In genomic region chr13:59879281-59879680, GRCh38 we compare ENCODE assay signal across 16 cellular contexts.
DNase-seq lines count a peak whose midpoint lies in the region; ATAC-seq and TF ChIP-seq lines count a peak whose summit lies in the region.
"Had no signal": no experiment of that assay in that cellular context is flagged by ENCODE, and none has a peak within 500 bp of the region (broad histone marks: within the 10 kb centered on the region; RNA-seq: fewer than 3 reads in every experiment).

No MANE protein-coding gene starts in this region.

- no peak overlapping the region for H3K9ac ChIP-seq in mesenchymal stem cell (ENCODE audit: low read length)

- no peak overlapping the region for H2BK5ac ChIP-seq in mesenchymal stem cell (ENCODE audit: low read depth, low read length, poor library complexity, severe bottlenecking)

- DNase-seq in HEK293T (ENCODE audit: extremely low spot score) (no peak), NCI-H187 (lab: John Stamatoyannopoulos, UW) (peak; percentile 35 to 38), amniotic epithelial cell (ENCODE audit: low read depth) (peak; percentile 40), mesenchymal stem cell (peak; percentile 12), islet precursor cell (no peak), PC-9 (no peak)
- DNase-seq in activated CD4-positive, alpha-beta T cell treated with anti-CD3 and anti-CD28 coated beads for 4 hours, result no peak
- DNase-seq: CD8-positive, alpha-beta T cell; COR-L47; DMS153; DMS79 treated with DMSO at 0.1 percent for 48 hours; EL; HFFc6 had no signal

- CTCF ChIA-PET in HEK293T (lab: Yijun Ruan, JAX), result no interaction called here
- CTCF ChIA-PET in PC-9 (lab: Charles Lee), result no interaction called here

- H3K4ac ChIP-seq in mesenchymal stem cell (ENCODE audit: low read depth in 1 of 2, low read length in 2 of 2), result no peak overlapping the region

- no peak for ATAC-seq in HG02798 (IDR thresholded peaks at IDR 0.05; ENCODE audit: poor library complexity, unreplicated experiment)
- ATAC-seq: A549; CD8-positive, alpha-beta T cell had no signal

- TF ChIP-seq CTCF in PC-9 (conservative IDR thresholded peaks at IDR 0.05), result no peak

- H3K14ac ChIP-seq in mesenchymal stem cell (ENCODE audit: low read length in 2 of 2), result no peak overlapping the region

- 81% methylated on average over 3 of the region's 4 CpGs for WGBS in mesenchymal stem cell

- POLR2A ChIA-PET in HEK293T (lab: Yijun Ruan, JAX), result no interaction called here
- POLR2A ChIA-PET in PC-9 (lab: Charles Lee; ENCODE audit: unreplicated experiment), result no interaction called here

- H3K9me3 ChIP-seq in mesenchymal stem cell (ENCODE audit: control insufficient read depth, low read length), result no peaks in the 10 kb centered on the region
- H3K9me3 ChIP-seq in PC-9 (ENCODE audit: insufficient read depth, low read depth), result no peaks in the 10 kb centered on the region
- H3K9me3 ChIP-seq: A549, HAP-1 had no signal

- no peak overlapping the region for H3K4me3 ChIP-seq in mesenchymal stem cell (ENCODE audit: insufficient read depth in 1 of 2, low read depth in 1 of 2, low read length in 2 of 2)
- H3K4me3 ChIP-seq in PC-9, result no peak overlapping the region
- H3K4me3 ChIP-seq: A549, HAP-1 had no signal

- H3K18ac ChIP-seq in mesenchymal stem cell (ENCODE audit: low read depth in 1 of 2, low read length in 2 of 2), result no peak overlapping the region

- no peaks in the 10 kb centered on the region for H4K20me1 ChIP-seq in PC-9 (ENCODE audit: insufficient read depth)

- H2BK15ac ChIP-seq in mesenchymal stem cell (ENCODE audit: low read depth, poor library complexity, severe bottlenecking), result no peak overlapping the region

- H2BK120ac ChIP-seq in mesenchymal stem cell (ENCODE audit: low read depth, low read length), result no peak overlapping the region

- no peak overlapping the region for H4K91ac ChIP-seq in mesenchymal stem cell (ENCODE audit: low read length)

- H3K23ac ChIP-seq in mesenchymal stem cell (ENCODE audit: low read length in 2 of 2), result no peak overlapping the region

- H3K36me3 ChIP-seq in mesenchymal stem cell (ENCODE audit: control insufficient read depth in 1 of 2, insufficient read depth in 2 of 2, low read depth in 1 of 2, low read length in 2 of 2) (no peaks in the 10 kb centered on the region), PC-9 (ENCODE audit: low read depth) (no peaks in the 10 kb centered on the region)

- no peak overlapping the region for H2BK12ac ChIP-seq in mesenchymal stem cell (ENCODE audit: low read length in 2 of 2)

- H3K9me2 ChIP-seq in PC-9 (ENCODE audit: insufficient read depth), result no peaks in the 10 kb centered on the region

- H3K27ac ChIP-seq in mesenchymal stem cell (ENCODE audit: low read length, poor library complexity, severe bottlenecking) (no peak overlapping the region), PC-9 (no peak overlapping the region)
- H3K27ac ChIP-seq: A549 had no signal

- no peaks in the 10 kb centered on the region for H3K79me2 ChIP-seq in PC-9 (ENCODE audit: low read depth)

- H3K4me1 ChIP-seq in mesenchymal stem cell (ENCODE audit: control insufficient read depth, insufficient read depth, low read depth, low read length), result no peaks in the 10 kb centered on the region
- H3K4me1 ChIP-seq in PC-9 (replicated peaks; ENCODE audit: insufficient read depth), result no peaks in the 10 kb centered on the region
- H3K4me1 ChIP-seq: A549, HAP-1 had no signal

- no peak overlapping the region for H3K4me2 ChIP-seq in mesenchymal stem cell (ENCODE audit: low read length, poor library complexity, severe bottlenecking)
- no peak overlapping the region for H3K4me2 ChIP-seq in PC-9
- H3K4me2 ChIP-seq: A549 had no signal

- intact Hi-C loops in PC-9 (cut with micrococcal nuclease; ENCODE audit: unreplicated experiment), result no loop called here

- H3F3A ChIP-seq in PC-9 (ENCODE audit: insufficient read depth, low read depth), result no peaks in the 10 kb centered on the region

- H3K27me3 ChIP-seq in mesenchymal stem cell (ENCODE audit: control insufficient read depth in 1 of 2, insufficient read depth in 1 of 2, low read length in 2 of 2) (no peaks in the 10 kb centered on the region), PC-9 (ENCODE audit: insufficient read depth, low read depth) (no peaks in the 10 kb centered on the region)

- peaks cover 8% of the 10 kb centered on the region for H3K79me1 ChIP-seq in mesenchymal stem cell (replicated peaks; ENCODE audit: low read length, poor library complexity, severe bottlenecking)

- no TSS peak for BruUV-seq in PC-9 (replicated peaks; lab: Mats Ljungman, UMichigan)

- no peak overlapping the region for H4K8ac ChIP-seq in mesenchymal stem cell (ENCODE audit: low read length)

- no peak overlapping the region for H2AFZ ChIP-seq in mesenchymal stem cell (ENCODE audit: low read depth, low read length)
- no peak overlapping the region for H2AFZ ChIP-seq in PC-9

- H2AK5ac ChIP-seq in mesenchymal stem cell (ENCODE audit: low read length, severe bottlenecking), result no peak overlapping the region

TF ChIP-seq in HEK293T, 16 proteins besides CTCF, POLR2A, EP300 and RAD21:
- peak; percentile 26; the same call in 1 of the 2 replicates for TF ChIP-seq PKNOX1 (IDR thresholded peaks at IDR 0.05)
- TF ChIP-seq HDGF (IDR thresholded peaks at IDR 0.05; ENCODE audit: borderline replicate concordance), result no peak

Comparison
In these comparisons a context has a peak if more than half of its experiments do, and no peak if none do; other contexts are left out.
1. DNase-seq: peak in NCI-H187 (2 of 2), amniotic epithelial cell (single experiment) and mesenchymal stem cell (single experiment); none in HEK293T (single experiment), islet precursor cell (single experiment), PC-9 (0 of 2) and activated CD4-positive, alpha-beta T cell treated with anti-CD3 and anti-CD28 coated beads for 4 hours (0 of 2).